In genomic region chr16:3364774-3365427, GRCh38 we compare ENCODE assay signal across 8 cellular contexts. TPM values are rescaled to one million over a fixed set of nuclear protein-coding genes. Genes with fewer than 3 reads are reported as not detected.
DNase-seq lines count a peak whose midpoint lies in the region; ATAC-seq and TF ChIP-seq lines count a peak whose summit lies in the region.

No MANE protein-coding gene starts in this region.

- peak overlapping the region; percentile 82 for H3K27ac ChIP-seq in A673 (ENCODE audit: low read depth, low read length, poor library complexity, severe bottlenecking)
- H3K27ac ChIP-seq in left lung = peak overlapping the region; percentile 78

- peak; percentile 99 for ATAC-seq in left lung

- POLR2A ChIA-PET in A673 (lab: Charles Lee; ENCODE audit: low non-redundant PET) = no interaction called here

- peak; percentile 97 for DNase-seq in A673 (ENCODE audit: low spot score)
- DNase-seq in GM19238 (ENCODE audit: insufficient read length, low spot score) = peak; percentile 64
- DNase-seq in NCI-H146 treated with DMSO at 0.1 percent for 48 hours (lab: John Stamatoyannopoulos, UW; ENCODE audit: unreplicated experiment) = peak; percentile 87
- DNase-seq in activated CD4-positive, alpha-beta T cell treated with anti-CD3 and anti-CD28 coated beads for 24 hours (ENCODE audit: low read depth in 2 of 2) = peak; percentile 73 to 76
- DNase-seq in cerebellar nuclear complex (lab: John Stamatoyannopoulos, UW) = peak; percentile 57 to 90
- peak; percentile 87 to 91 for DNase-seq in left lung
- DNase-seq in stimulated activated CD4-positive, alpha-beta T cell treated with anti-CD3 and anti-CD28 coated beads, TNF-alpha, amount 100 ng/mL, for 1 hour (ENCODE audit: low read depth in 3 of 3, low spot score in 1 of 3) = peak; percentile 63 to 70 (median 67)
- DNase-seq in NCI-H524 (lab: John Stamatoyannopoulos, UW) = no peak

- H3K9me3 ChIP-seq in A673 (ENCODE audit: low read depth, low read length, poor library complexity, severe bottlenecking) (peaks cover 19% of the 10 kb centered on the region), left lung (peaks cover 0 to 27% of the 10 kb centered on the region in 2 donors)

- no TSS peak for BruUV-seq in A673 (replicated peaks; lab: Mats Ljungman, UMichigan)

- no peaks in the 10 kb centered on the region for H3K4me1 ChIP-seq in A673 (ENCODE audit: insufficient read depth, low read length, poor library complexity, severe bottlenecking)
- H3K4me1 ChIP-seq in left lung = no peaks in the 10 kb centered on the region

- H3K36me3 ChIP-seq in A673 (ENCODE audit: insufficient read depth, low read length, poor library complexity, severe bottlenecking) (no peaks in the 10 kb centered on the region), left lung (no peaks in the 10 kb centered on the region)

- CTCF ChIA-PET in A673 (lab: Charles Lee) = no interaction called here

- H3K27me3 ChIP-seq in A673 (replicated peaks; ENCODE audit: insufficient read depth, low read depth, low read length, poor library complexity) (peaks cover 8% of the 10 kb centered on the region), left lung (peaks cover 0 to 20% of the 10 kb centered on the region in 2 donors)

- TF ChIP-seq CTCF in A673 (conservative IDR thresholded peaks at IDR 0.05; ENCODE audit: low read depth, low read length) (no peak), left lung (IDR thresholded peaks at IDR 0.05) (no peak)

- H3K4me3 ChIP-seq in A673 (ENCODE audit: low read depth, low read length, poor library complexity, severe bottlenecking) (peak overlapping the region; percentile 49), left lung (peak overlapping the region; percentile 33 to 44)

- intact Hi-C loops in A673 (cut with micrococcal nuclease; ENCODE audit: unreplicated experiment) (no loop called here), left lung (cut with DNase I) (no loop called here)

RNA-seq across cellular contexts. Expression of gene OR2C1, which starts 9.2 kb away (rescaled TPM):
- not detected in 2 replicates for total RNA-seq in A673 (2021)
- total RNA-seq in left lung = not detected

RNA-seq across cellular contexts. Expression of gene ZSCAN32, which starts 35.9 kb away (rescaled TPM):
- total RNA-seq in A673 (2021) (17.2 and 17.3 TPM in 2 replicates), left lung (10 to 100 TPM in 1 of 2 donors, 1 to 10 TPM in 1; 9.4 to 12.0 TPM)

RNA-seq across cellular contexts. Expression of gene ZNF174, which starts 36.1 kb away (rescaled TPM):
- total RNA-seq in A673 (2021) = 12.2 and 13.7 TPM in 2 replicates
- 1 to 10 TPM; 8.1 to 9.2 TPM for total RNA-seq in left lung

RNA-seq across cellular contexts. Expression of gene ZNF75A, which starts 59.6 kb away (rescaled TPM):
- 40.9 and 44.5 TPM in 2 replicates for total RNA-seq in A673 (2021)
- 10 to 100 TPM; 20.3 to 26.8 TPM for total RNA-seq in left lung

RNA-seq across cellular contexts. Expression of gene TIGD7, which starts 59.7 kb away (rescaled TPM):
- 5.7 and 7.9 TPM in 2 replicates for total RNA-seq in A673 (2021)
- 1 to 10 TPM; 3.4 to 6.3 TPM for total RNA-seq in left lung

Comparison
In these comparisons a context has a peak if more than half of its experiments do, and no peak if none do; other contexts are left out.
1. DNase-seq: peak in A673 (single experiment), GM19238 (single experiment), NCI-H146 treated with DMSO at 0.1 percent for 48 hours (single experiment), activated CD4-positive, alpha-beta T cell treated with anti-CD3 and anti-CD28 coated beads for 24 hours (2 of 2), cerebellar nuclear complex (2 of 2), left lung (2 of 2) and stimulated activated CD4-positive, alpha-beta T cell treated with anti-CD3 and anti-CD28 coated beads, TNF-alpha, amount 100 ng/mL, for 1 hour (3 of 3); none in NCI-H524 (0 of 2).